ENCODE assay signal across 17 cellular contexts in the genomic region with DNA sequence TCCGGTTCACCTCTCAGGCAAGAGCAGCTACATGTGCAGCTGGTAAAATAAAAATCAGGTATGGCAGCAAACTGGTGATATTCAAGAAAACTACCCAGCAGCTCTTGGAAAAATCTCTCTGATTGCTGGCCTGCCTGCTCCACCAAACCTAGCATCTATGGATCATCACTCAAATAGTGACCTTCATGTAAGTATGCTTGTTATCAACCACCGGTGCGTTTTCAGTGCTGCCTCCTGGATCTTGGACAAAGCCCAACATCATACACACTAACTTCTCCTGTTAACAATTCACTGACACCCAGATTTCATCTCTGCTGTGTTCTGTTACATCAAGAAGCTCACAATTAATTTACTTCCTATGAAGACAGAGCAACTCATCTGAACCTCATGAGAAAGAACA. TPM values are rescaled to one million over a fixed set of nuclear protein-coding genes. Genes with fewer than 3 reads are reported as not detected.
DNase-seq lines count a peak whose midpoint lies in the region; ATAC-seq, FAIRE-seq and TF ChIP-seq lines count a peak whose summit lies in the region.
"Had no signal": no experiment of that assay in that cellular context is flagged by ENCODE, and none has a peak within 500 bp of the region (broad histone marks: within the 10 kb centered on the region; RNA-seq: fewer than 3 reads in every experiment).

No MANE protein-coding gene starts in this region.

- no peak for TF ChIP-seq POLR2A in GM12891 (IDR thresholded peaks at IDR 0.05; ENCODE audit: low read depth, low read length)

- BruUV-seq in PC-9 (replicated peaks; lab: Mats Ljungman, UMichigan) = no TSS peak

- H3K27ac ChIP-seq in PC-9 = no peak overlapping the region
- H3K27ac ChIP-seq: psoas muscle, uterus had no signal

- H3K27me3 ChIP-seq in PC-9 (ENCODE audit: insufficient read depth, low read depth) = no peaks in the 10 kb centered on the region
- H3K27me3 ChIP-seq: uterus had no signal

- no peak for FAIRE-seq in GM12891 (lab: Jason Lieb, UNC)
- FAIRE-seq: frontal cortex had no signal

- peaks cover 3% of the 10 kb centered on the region for H3K9me3 Mint-ChIP-seq in activated T-cell treated with anti-CD3 and anti-CD28 coated beads, Interleukin-2, amount 50 U/mL, for 4 hours
- H3K9me3 Mint-ChIP-seq in activated CD4-positive, alpha-beta memory T cell treated with anti-CD3 and anti-CD28 coated beads, Interleukin-2, amount 10 ng/mL, durations not matched to agents 7 days and 5 days = peaks cover 4% of the 10 kb centered on the region
- H3K9me3 Mint-ChIP-seq: IgD-negative memory B cell had no signal

- H3K79me2 ChIP-seq in PC-9 (ENCODE audit: low read depth) = peaks cover 97% of the 10 kb centered on the region

- H3F3A ChIP-seq in PC-9 (ENCODE audit: insufficient read depth, low read depth) = peaks cover 10% of the 10 kb centered on the region; the same call in 1 of the 2 replicates

- H3K4me1 ChIP-seq in PC-9 (replicated peaks; ENCODE audit: insufficient read depth) = peaks cover 30% of the 10 kb centered on the region

- TF ChIP-seq CTCF in PC-9 (conservative IDR thresholded peaks at IDR 0.05) = no peak

- H3K27ac Mint-ChIP-seq in activated CD4-positive, alpha-beta memory T cell treated with anti-CD3 and anti-CD28 coated beads, Interleukin-2, amount 10 ng/mL, durations not matched to agents 7 days and 5 days = peak overlapping the region; percentile 3
- H3K27ac Mint-ChIP-seq: IgD-negative memory B cell had no signal

- peaks cover 37% of the 10 kb centered on the region for H3K36me3 ChIP-seq in PC-9 (ENCODE audit: low read depth)
- H3K36me3 ChIP-seq: uterus had no signal

- H3K4me1 Mint-ChIP-seq in activated T-cell treated with anti-CD3 and anti-CD28 coated beads, Interleukin-2, amount 50 U/mL, for 4 hours (ENCODE audit: low read depth) = peaks cover 81% of the 10 kb centered on the region
- H3K4me1 Mint-ChIP-seq in activated CD4-positive, alpha-beta memory T cell treated with anti-CD3 and anti-CD28 coated beads, Interleukin-2, amount 10 ng/mL, durations not matched to agents 7 days and 5 days = peaks cover 87% of the 10 kb centered on the region

- H4K20me1 ChIP-seq in PC-9 (ENCODE audit: insufficient read depth) = peaks cover 28% of the 10 kb centered on the region

- H2AFZ ChIP-seq in PC-9 = no peak overlapping the region

- CTCF ChIA-PET in activated CD4-positive, alpha-beta memory T cell treated with anti-CD3 and anti-CD28 coated beads, Interleukin-2, amount 10 ng/mL, durations not matched to agents 7 days and 5 days (lab: Charles Lee) = no interaction called here
- CTCF ChIA-PET in PC-9 (lab: Charles Lee) = interaction anchor here (0.6 kb wide), 1 partner anchor 66 kb away, joined by 3 read pairs; no protein-coding TSS in a partner anchor

- POLR2A ChIA-PET in activated CD4-positive, alpha-beta memory T cell treated with anti-CD3 and anti-CD28 coated beads, Interleukin-2, amount 10 ng/mL, durations not matched to agents 7 days and 5 days (lab: Charles Lee) = interaction anchor here (0.8 to 11.0 kb wide), 4 partner anchors 14 to 290 kb away, joined by 3 to 271 read pairs (median 3); partner anchors contain the start of gene SAMD9
- POLR2A ChIA-PET in PC-9 (lab: Charles Lee; ENCODE audit: unreplicated experiment) = interaction anchor here (0.5 kb wide), 1 partner anchor 14 kb away, joined by 4 read pairs; no protein-coding TSS in a partner anchor

- no peak overlapping the region for H3K4me2 ChIP-seq in PC-9

- no peak overlapping the region for H3K4me3 ChIP-seq in PC-9
- H3K4me3 ChIP-seq: psoas muscle, uterus had no signal

- peak overlapping the region; percentile 39 for H3K4me3 Mint-ChIP-seq in activated T-cell treated with anti-CD3 and anti-CD28 coated beads, Interleukin-2, amount 50 U/mL, for 4 hours
- H3K4me3 Mint-ChIP-seq in activated CD4-positive, alpha-beta memory T cell treated with anti-CD3 and anti-CD28 coated beads, Interleukin-2, amount 10 ng/mL, durations not matched to agents 7 days and 5 days = no peak overlapping the region
- H3K4me3 Mint-ChIP-seq: IgD-negative memory B cell had no signal

- ATAC-seq in activated T-cell treated with anti-CD3 and anti-CD28 coated beads, Interleukin-2, amount 50 U/mL, for 4 hours = no peak
- ATAC-seq in GM21381 (IDR thresholded peaks at IDR 0.05; ENCODE audit: unreplicated experiment) = no peak
- ATAC-seq: psoas muscle had no signal

- DNase-seq in activated T-cell treated with anti-CD3 and anti-CD28 coated beads, Interleukin-2, amount 50 U/mL, for 4 hours = no peak
- no peak for DNase-seq in activated T-cell treated with anti-CD3 and anti-CD28 coated beads, Interleukin-2, amount 50 U/mL, for 1 hour
- DNase-seq in GM12891 (ENCODE audit: insufficient read length, low spot score) (no peak), iris pigment epithelial cell (ENCODE audit: low read depth) (peak; percentile 61), midbrain (lab: John Stamatoyannopoulos, UW) (no peak), PC-9 (no peak)
- DNase-seq in activated CD4-positive, alpha-beta memory T cell treated with anti-CD3 and anti-CD28 coated beads, Interleukin-2, amount 10 ng/mL, durations not matched to agents 7 days and 5 days = no peak
- DNase-seq: aorta; DMS79; effector CD8-positive, alpha-beta T cell; NCI-H146; NCI-H446 treated with DMSO at 0.1 percent for 48 hours; psoas muscle; uterus had no signal

- H3K9me3 ChIP-seq in PC-9 (ENCODE audit: insufficient read depth, low read depth) = no peaks in the 10 kb centered on the region
- H3K9me3 ChIP-seq: psoas muscle, uterus had no signal

- H3K36me3 Mint-ChIP-seq in activated T-cell treated with anti-CD3 and anti-CD28 coated beads, Interleukin-2, amount 50 U/mL, for 4 hours (ENCODE audit: insufficient read depth) = peaks cover 56% of the 10 kb centered on the region
- H3K36me3 Mint-ChIP-seq in activated CD4-positive, alpha-beta memory T cell treated with anti-CD3 and anti-CD28 coated beads, Interleukin-2, amount 10 ng/mL, durations not matched to agents 7 days and 5 days (ENCODE audit: low read depth) = peaks cover 66% of the 10 kb centered on the region
- H3K36me3 Mint-ChIP-seq: IgD-negative memory B cell had no signal

- intact Hi-C loops in PC-9 (cut with micrococcal nuclease; ENCODE audit: unreplicated experiment) = no loop called here

- H3K9me2 ChIP-seq in PC-9 (ENCODE audit: insufficient read depth) = no peaks in the 10 kb centered on the region

- H3K27me3 Mint-ChIP-seq in activated T-cell treated with anti-CD3 and anti-CD28 coated beads, Interleukin-2, amount 50 U/mL, for 4 hours (ENCODE audit: low read depth) = no peaks in the 10 kb centered on the region
- no peaks in the 10 kb centered on the region for H3K27me3 Mint-ChIP-seq in activated CD4-positive, alpha-beta memory T cell treated with anti-CD3 and anti-CD28 coated beads, Interleukin-2, amount 10 ng/mL, durations not matched to agents 7 days and 5 days
- H3K27me3 Mint-ChIP-seq: IgD-negative memory B cell had no signal

TF ChIP-seq in GM12891, 5 proteins besides CTCF, POLR2A, EP300 and RAD21:
- peak; percentile 42; the same call in 1 of the 2 replicates for TF ChIP-seq POLR2AphosphoS5 (IDR thresholded peaks at IDR 0.05; ENCODE audit: low read depth, low read length)
- no peak for TF ChIP-seq SPI1 (IDR thresholded peaks at IDR 0.05; ENCODE audit: low read depth, low read length)

RNA-seq across cellular contexts. Expression of gene CDK6, which starts 8.9 kb away (rescaled TPM):
- 100 to 1,000 TPM; 310 to 350 (median 347) TPM for total RNA-seq in activated T-cell treated with anti-CD3 and anti-CD28 coated beads, Interleukin-2, amount 50 U/mL, for 4 hours
- 5.2 TPM for polyA plus RNA-seq in GM12891 (2012; ENCODE audit: low read depth, missing spikeins)
- 100 to 1,000 TPM; 105 TPM for total RNA-seq in activated CD4-positive, alpha-beta memory T cell treated with anti-CD3 and anti-CD28 coated beads, Interleukin-2, amount 10 ng/mL, durations not matched to agents 7 days and 5 days
- total RNA-seq in PC-9 (2021) = 49.5 and 52.2 TPM in 2 replicates
